9 cellular contexts compared by ENCODE assay signal in genomic region chr19:16283103-16283469, GRCh38. TPM values are rescaled to one million over a fixed set of nuclear protein-coding genes. Genes with fewer than 3 reads are reported as not detected.
A peak's percentile ranks its signal among the peaks of the same experiment; 100 is the strongest.
DNase-seq lines count a peak whose midpoint lies in the region; ATAC-seq and TF ChIP-seq lines count a peak whose summit lies in the region.
"Had no signal": no experiment of that assay in that cellular context is flagged by ENCODE, and none has a peak within 500 bp of the region (broad histone marks: within the 10 kb centered on the region; RNA-seq: fewer than 3 reads in every experiment).

No MANE protein-coding gene starts in this region.

- intact Hi-C loops in dorsolateral prefrontal cortex (cut with DNase I) = loop anchor here in 1 of 2 donors (5.0 kb wide), 1 partner anchor 44 kb away; no protein-coding TSS in a partner anchor

- no peak for ATAC-seq in naive B cell (ENCODE audit: low read depth in 2 of 2)
- ATAC-seq in HG02798 (IDR thresholded peaks at IDR 0.05; ENCODE audit: poor library complexity, unreplicated experiment) = no peak
- ATAC-seq in GM19023 (IDR thresholded peaks at IDR 0.05; ENCODE audit: unreplicated experiment) = no peak

- H3K4me1 ChIP-seq in urinary bladder (ENCODE audit: insufficient read depth) = peaks cover 2% of the 10 kb centered on the region

- H3K27me3 ChIP-seq in dorsolateral prefrontal cortex = peaks cover 0 to 25% (median 0%) of the 10 kb centered on the region in 45 donors

- no peak for DNase-seq in activated naive CD4-positive, alpha-beta T cell treated with Interleukin-2 at 50 U/mL for 16 hours
- DNase-seq in dorsolateral prefrontal cortex (no peak), naive B cell (no peak)
- DNase-seq in NK-92 treated with Interleukin-12 subunit alpha and Interleukin-12 subunit beta, amount 100 ng/mL, for 24 hours (lab: John Stamatoyannopoulos, UW) = no peak

- H3K4me3 Mint-ChIP-seq in activated naive CD4-positive, alpha-beta T cell treated with anti-CD3 and anti-CD28 coated beads, Interleukin-2, amount 50 U/mL, for 24 hours = peak overlapping the region; percentile 79
- H3K4me3 Mint-ChIP-seq in naive B cell = peak overlapping the region; percentile 62 to 88 (median 81)

- H3K36me3 ChIP-seq in urinary bladder (ENCODE audit: insufficient read depth) = no peaks in the 10 kb centered on the region

- WGBS in urinary bladder = 22% methylated on average over 3 of the region's 3 CpGs

- TF ChIP-seq CTCF in dorsolateral prefrontal cortex (IDR thresholded peaks at IDR 0.05 in 54 of 56, conservative IDR thresholded peaks at IDR 0.05 in 2 of 56; ENCODE audit: low read depth in 1 of 56, partially characterized antibody in 56 of 56) = no peak

- no peaks in the 10 kb centered on the region for H3K27me3 Mint-ChIP-seq in activated naive CD4-positive, alpha-beta T cell treated with anti-CD3 and anti-CD28 coated beads, Interleukin-2, amount 50 U/mL, for 24 hours
- H3K27me3 Mint-ChIP-seq in naive B cell = peaks cover 0 to 11% (median 4%) of the 10 kb centered on the region in 3 donors

- no peaks in the 10 kb centered on the region for H3K36me3 Mint-ChIP-seq in activated naive CD4-positive, alpha-beta T cell treated with anti-CD3 and anti-CD28 coated beads, Interleukin-2, amount 50 U/mL, for 24 hours
- H3K36me3 Mint-ChIP-seq in naive B cell = no peaks in the 10 kb centered on the region

- H3K4me3 ChIP-seq in dorsolateral prefrontal cortex (peak overlapping the region in 53 of 59 donors; percentile 0 to 60 (median 36)), urinary bladder (ENCODE audit: low read depth, low read length) (no peak overlapping the region)

- H3K27ac Mint-ChIP-seq in activated naive CD4-positive, alpha-beta T cell treated with anti-CD3 and anti-CD28 coated beads, Interleukin-2, amount 50 U/mL, for 24 hours = peak overlapping the region; percentile 81
- H3K27ac Mint-ChIP-seq in naive B cell = peak overlapping the region in 5 of 6 donors; percentile 82 to 95 (median 92)

- H3K27ac ChIP-seq in dorsolateral prefrontal cortex (peak overlapping the region in 58 of 59 donors; percentile 65 to 98 (median 92)), urinary bladder (ENCODE audit: low read depth) (peak overlapping the region; percentile 85)
- H3K27ac ChIP-seq: C4-2B had no signal

- peaks cover 67% of the 10 kb centered on the region for H3K4me1 Mint-ChIP-seq in activated naive CD4-positive, alpha-beta T cell treated with anti-CD3 and anti-CD28 coated beads, Interleukin-2, amount 50 U/mL, for 24 hours
- peaks cover 45 to 60% (median 55%) of the 10 kb centered on the region in 3 donors for H3K4me1 Mint-ChIP-seq in naive B cell

- H3K9me3 Mint-ChIP-seq in activated naive CD4-positive, alpha-beta T cell treated with anti-CD3 and anti-CD28 coated beads, Interleukin-2, amount 50 U/mL, for 24 hours = no peaks in the 10 kb centered on the region
- no peaks in the 10 kb centered on the region for H3K9me3 Mint-ChIP-seq in naive B cell

RNA-seq across cellular contexts. Expression of gene KLF2, which starts 41.5 kb away (rescaled TPM):
- total RNA-seq in dorsolateral prefrontal cortex = 10 to 100 TPM in 102 of 120 experiments, 1 to 10 TPM in 18; 5.2 to 50.8 (median 15.6) TPM
- polyA plus RNA-seq in naive B cell (ENCODE audit: low read depth in 6 of 6) = 100 to 1,000 TPM; 145 to 413 (median 248) TPM
- 14.2 TPM for total RNA-seq in urinary bladder
- polyA plus RNA-seq in urinary bladder = 155 TPM
